Comparison of ENCODE assay signal across 1 cellular context in the genomic region with DNA sequence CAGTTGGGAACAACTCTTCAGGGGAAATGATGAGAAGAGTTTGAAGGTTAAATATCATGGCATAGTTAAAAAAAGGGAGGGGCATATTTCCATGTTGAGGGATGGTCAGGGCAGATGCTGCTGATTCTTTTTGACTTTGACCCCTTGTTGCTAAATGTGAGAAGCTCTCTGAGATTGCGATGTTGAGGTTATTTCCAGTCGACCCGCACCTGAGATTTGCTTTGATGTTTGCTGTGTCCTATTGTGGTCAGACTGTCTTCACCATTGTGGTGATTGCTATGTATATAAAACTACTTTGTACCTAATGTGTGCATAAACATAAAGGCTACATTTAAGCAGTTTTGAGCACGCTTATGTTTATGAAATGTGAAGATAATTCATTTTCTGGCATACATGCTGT.
TF ChIP-seq lines count a peak whose summit lies in the region.

No MANE protein-coding gene starts in this region.

TF ChIP-seq in HepG2, 621 proteins besides CTCF, POLR2A, EP300 and RAD21 (continued from another document and continues in another):
- TF ChIP-seq, protein P1, sequence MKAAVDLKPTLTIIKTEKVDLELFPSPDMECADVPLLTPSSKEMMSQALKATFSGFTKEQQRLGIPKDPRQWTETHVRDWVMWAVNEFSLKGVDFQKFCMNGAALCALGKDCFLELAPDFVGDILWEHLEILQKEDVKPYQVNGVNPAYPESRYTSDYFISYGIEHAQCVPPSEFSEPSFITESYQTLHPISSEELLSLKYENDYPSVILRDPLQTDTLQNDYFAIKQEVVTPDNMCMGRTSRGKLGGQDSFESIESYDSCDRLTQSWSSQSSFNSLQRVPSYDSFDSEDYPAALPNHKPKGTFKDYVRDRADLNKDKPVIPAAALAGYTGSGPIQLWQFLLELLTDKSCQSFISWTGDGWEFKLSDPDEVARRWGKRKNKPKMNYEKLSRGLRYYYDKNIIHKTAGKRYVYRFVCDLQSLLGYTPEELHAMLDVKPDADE (CRISPR knock-in tag; IDR thresholded peaks at IDR 0.05): no peak
- TF ChIP-seq CENPX (CRISPR knock-in tag; IDR thresholded peaks at IDR 0.05) (no peak), HOXD1 (CRISPR knock-in tag; IDR thresholded peaks at IDR 0.05) (no peak), RARA (CRISPR knock-in tag; IDR thresholded peaks at IDR 0.05) (peak; percentile 45), ZNF354B (CRISPR knock-in tag; IDR thresholded peaks at IDR 0.05) (no peak), ZNF333 (CRISPR knock-in tag; IDR thresholded peaks at IDR 0.05; ENCODE audit: borderline replicate concordance) (no peak), ERF (CRISPR knock-in tag; IDR thresholded peaks at IDR 0.05) (no peak), ZNF441 (CRISPR knock-in tag; IDR thresholded peaks at IDR 0.05; ENCODE audit: borderline replicate concordance) (no peak), XBP1 (CRISPR knock-in tag; IDR thresholded peaks at IDR 0.05) (no peak), ZNF251 (CRISPR knock-in tag; IDR thresholded peaks at IDR 0.05) (no peak), PAX8 (CRISPR knock-in tag; IDR thresholded peaks at IDR 0.05; ENCODE audit: borderline replicate concordance) (no peak), LCORL (IDR thresholded peaks at IDR 0.05) (no peak), LCORL (CRISPR knock-in tag; IDR thresholded peaks at IDR 0.05) (peak; percentile 32; the same call in 1 of the 2 replicates), SP5 (CRISPR knock-in tag; IDR thresholded peaks at IDR 0.05; ENCODE audit: borderline replicate concordance, low read depth) (0 out of 2 replicates have a peak, but pooled peaks have one; percentile 13), NR2F6 (IDR thresholded peaks at IDR 0.05) (peak; percentile 68), NR2F6 (CRISPR knock-in tag; IDR thresholded peaks at IDR 0.05) (peak; percentile 71), ZMYM4 (CRISPR knock-in tag; IDR thresholded peaks at IDR 0.05) (peak; percentile 43; the same call in 1 of the 2 replicates), ZNF567 (CRISPR knock-in tag; IDR thresholded peaks at IDR 0.05; ENCODE audit: borderline replicate concordance) (no peak), BCL6 (CRISPR knock-in tag; IDR thresholded peaks at IDR 0.05) (peak; percentile 46; the same call in 1 of the 2 replicates), ZFP36 (IDR thresholded peaks at IDR 0.05; ENCODE audit: borderline replicate concordance, low read depth, low read length, partially characterized antibody) (no peak), ISL2 (CRISPR knock-in tag; IDR thresholded peaks at IDR 0.05) (0 out of 2 replicates have a peak, but pooled peaks have one; percentile 17), HMG20B (CRISPR knock-in tag; conservative IDR thresholded peaks at IDR 0.05) (peak; percentile 89), SAP130 (CRISPR knock-in tag; IDR thresholded peaks at IDR 0.05; ENCODE audit: low read depth) (peak; percentile 30; the same call in 1 of the 2 replicates), KDM5B (CRISPR knock-in tag; IDR thresholded peaks at IDR 0.05; ENCODE audit: borderline replicate concordance) (no peak), CBFB (CRISPR knock-in tag; IDR thresholded peaks at IDR 0.05) (peak; percentile 68; the same call in 1 of the 2 replicates)
- TF ChIP-seq, protein P2, sequence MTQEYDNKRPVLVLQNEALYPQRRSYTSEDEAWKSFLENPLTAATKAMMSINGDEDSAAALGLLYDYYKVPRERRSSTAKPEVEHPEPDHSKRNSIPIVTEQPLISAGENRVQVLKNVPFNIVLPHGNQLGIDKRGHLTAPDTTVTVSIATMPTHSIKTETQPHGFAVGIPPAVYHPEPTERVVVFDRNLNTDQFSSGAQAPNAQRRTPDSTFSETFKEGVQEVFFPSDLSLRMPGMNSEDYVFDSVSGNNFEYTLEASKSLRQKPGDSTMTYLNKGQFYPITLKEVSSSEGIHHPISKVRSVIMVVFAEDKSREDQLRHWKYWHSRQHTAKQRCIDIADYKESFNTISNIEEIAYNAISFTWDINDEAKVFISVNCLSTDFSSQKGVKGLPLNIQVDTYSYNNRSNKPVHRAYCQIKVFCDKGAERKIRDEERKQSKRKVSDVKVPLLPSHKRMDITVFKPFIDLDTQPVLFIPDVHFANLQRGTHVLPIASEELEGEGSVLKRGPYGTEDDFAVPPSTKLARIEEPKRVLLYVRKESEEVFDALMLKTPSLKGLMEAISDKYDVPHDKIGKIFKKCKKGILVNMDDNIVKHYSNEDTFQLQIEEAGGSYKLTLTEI (CRISPR knock-in tag; conservative IDR thresholded peaks at IDR 0.05): no peak
- TF ChIP-seq, protein P3, sequence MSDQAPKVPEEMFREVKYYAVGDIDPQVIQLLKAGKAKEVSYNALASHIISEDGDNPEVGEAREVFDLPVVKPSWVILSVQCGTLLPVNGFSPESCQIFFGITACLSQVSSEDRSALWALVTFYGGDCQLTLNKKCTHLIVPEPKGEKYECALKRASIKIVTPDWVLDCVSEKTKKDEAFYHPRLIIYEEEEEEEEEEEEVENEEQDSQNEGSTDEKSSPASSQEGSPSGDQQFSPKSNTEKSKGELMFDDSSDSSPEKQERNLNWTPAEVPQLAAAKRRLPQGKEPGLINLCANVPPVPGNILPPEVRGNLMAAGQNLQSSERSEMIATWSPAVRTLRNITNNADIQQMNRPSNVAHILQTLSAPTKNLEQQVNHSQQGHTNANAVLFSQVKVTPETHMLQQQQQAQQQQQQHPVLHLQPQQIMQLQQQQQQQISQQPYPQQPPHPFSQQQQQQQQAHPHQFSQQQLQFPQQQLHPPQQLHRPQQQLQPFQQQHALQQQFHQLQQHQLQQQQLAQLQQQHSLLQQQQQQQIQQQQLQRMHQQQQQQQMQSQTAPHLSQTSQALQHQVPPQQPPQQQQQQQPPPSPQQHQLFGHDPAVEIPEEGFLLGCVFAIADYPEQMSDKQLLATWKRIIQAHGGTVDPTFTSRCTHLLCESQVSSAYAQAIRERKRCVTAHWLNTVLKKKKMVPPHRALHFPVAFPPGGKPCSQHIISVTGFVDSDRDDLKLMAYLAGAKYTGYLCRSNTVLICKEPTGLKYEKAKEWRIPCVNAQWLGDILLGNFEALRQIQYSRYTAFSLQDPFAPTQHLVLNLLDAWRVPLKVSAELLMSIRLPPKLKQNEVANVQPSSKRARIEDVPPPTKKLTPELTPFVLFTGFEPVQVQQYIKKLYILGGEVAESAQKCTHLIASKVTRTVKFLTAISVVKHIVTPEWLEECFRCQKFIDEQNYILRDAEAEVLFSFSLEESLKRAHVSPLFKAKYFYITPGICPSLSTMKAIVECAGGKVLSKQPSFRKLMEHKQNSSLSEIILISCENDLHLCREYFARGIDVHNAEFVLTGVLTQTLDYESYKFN (CRISPR knock-in tag; conservative IDR thresholded peaks at IDR 0.05): peak; percentile 68
- TF ChIP-seq, protein P4, sequence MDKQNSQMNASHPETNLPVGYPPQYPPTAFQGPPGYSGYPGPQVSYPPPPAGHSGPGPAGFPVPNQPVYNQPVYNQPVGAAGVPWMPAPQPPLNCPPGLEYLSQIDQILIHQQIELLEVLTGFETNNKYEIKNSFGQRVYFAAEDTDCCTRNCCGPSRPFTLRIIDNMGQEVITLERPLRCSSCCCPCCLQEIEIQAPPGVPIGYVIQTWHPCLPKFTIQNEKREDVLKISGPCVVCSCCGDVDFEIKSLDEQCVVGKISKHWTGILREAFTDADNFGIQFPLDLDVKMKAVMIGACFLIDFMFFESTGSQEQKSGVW (CRISPR knock-in tag; IDR thresholded peaks at IDR 0.05; ENCODE audit: borderline replicate concordance): no peak
- TF ChIP-seq, protein P5, sequence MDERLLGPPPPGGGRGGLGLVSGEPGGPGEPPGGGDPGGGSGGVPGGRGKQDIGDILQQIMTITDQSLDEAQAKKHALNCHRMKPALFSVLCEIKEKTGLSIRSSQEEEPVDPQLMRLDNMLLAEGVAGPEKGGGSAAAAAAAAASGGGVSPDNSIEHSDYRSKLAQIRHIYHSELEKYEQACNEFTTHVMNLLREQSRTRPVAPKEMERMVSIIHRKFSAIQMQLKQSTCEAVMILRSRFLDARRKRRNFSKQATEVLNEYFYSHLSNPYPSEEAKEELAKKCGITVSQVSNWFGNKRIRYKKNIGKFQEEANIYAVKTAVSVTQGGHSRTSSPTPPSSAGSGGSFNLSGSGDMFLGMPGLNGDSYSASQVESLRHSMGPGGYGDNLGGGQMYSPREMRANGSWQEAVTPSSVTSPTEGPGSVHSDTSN (CRISPR knock-in tag; IDR thresholded peaks at IDR 0.05): no peak
- TF ChIP-seq, protein P6, sequence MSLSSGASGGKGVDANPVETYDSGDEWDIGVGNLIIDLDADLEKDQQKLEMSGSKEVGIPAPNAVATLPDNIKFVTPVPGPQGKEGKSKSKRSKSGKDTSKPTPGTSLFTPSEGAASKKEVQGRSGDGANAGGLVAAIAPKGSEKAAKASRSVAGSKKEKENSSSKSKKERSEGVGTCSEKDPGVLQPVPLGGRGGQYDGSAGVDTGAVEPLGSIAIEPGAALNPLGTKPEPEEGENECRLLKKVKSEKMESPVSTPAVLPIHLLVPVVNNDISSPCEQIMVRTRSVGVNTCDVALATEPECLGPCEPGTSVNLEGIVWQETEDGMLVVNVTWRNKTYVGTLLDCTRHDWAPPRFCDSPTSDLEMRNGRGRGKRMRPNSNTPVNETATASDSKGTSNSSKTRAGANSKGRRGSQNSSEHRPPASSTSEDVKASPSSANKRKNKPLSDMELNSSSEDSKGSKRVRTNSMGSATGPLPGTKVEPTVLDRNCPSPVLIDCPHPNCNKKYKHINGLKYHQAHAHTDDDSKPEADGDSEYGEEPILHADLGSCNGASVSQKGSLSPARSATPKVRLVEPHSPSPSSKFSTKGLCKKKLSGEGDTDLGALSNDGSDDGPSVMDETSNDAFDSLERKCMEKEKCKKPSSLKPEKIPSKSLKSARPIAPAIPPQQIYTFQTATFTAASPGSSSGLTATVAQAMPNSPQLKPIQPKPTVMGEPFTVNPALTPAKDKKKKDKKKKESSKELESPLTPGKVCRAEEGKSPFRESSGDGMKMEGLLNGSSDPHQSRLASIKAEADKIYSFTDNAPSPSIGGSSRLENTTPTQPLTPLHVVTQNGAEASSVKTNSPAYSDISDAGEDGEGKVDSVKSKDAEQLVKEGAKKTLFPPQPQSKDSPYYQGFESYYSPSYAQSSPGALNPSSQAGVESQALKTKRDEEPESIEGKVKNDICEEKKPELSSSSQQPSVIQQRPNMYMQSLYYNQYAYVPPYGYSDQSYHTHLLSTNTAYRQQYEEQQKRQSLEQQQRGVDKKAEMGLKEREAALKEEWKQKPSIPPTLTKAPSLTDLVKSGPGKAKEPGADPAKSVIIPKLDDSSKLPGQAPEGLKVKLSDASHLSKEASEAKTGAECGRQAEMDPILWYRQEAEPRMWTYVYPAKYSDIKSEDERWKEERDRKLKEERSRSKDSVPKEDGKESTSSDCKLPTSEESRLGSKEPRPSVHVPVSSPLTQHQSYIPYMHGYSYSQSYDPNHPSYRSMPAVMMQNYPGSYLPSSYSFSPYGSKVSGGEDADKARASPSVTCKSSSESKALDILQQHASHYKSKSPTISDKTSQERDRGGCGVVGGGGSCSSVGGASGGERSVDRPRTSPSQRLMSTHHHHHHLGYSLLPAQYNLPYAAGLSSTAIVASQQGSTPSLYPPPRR (CRISPR knock-in tag; IDR thresholded peaks at IDR 0.05; ENCODE audit: borderline replicate concordance): 0 out of 2 replicates have a peak, but pooled peaks have one; percentile 34
- TF ChIP-seq, protein P7, sequence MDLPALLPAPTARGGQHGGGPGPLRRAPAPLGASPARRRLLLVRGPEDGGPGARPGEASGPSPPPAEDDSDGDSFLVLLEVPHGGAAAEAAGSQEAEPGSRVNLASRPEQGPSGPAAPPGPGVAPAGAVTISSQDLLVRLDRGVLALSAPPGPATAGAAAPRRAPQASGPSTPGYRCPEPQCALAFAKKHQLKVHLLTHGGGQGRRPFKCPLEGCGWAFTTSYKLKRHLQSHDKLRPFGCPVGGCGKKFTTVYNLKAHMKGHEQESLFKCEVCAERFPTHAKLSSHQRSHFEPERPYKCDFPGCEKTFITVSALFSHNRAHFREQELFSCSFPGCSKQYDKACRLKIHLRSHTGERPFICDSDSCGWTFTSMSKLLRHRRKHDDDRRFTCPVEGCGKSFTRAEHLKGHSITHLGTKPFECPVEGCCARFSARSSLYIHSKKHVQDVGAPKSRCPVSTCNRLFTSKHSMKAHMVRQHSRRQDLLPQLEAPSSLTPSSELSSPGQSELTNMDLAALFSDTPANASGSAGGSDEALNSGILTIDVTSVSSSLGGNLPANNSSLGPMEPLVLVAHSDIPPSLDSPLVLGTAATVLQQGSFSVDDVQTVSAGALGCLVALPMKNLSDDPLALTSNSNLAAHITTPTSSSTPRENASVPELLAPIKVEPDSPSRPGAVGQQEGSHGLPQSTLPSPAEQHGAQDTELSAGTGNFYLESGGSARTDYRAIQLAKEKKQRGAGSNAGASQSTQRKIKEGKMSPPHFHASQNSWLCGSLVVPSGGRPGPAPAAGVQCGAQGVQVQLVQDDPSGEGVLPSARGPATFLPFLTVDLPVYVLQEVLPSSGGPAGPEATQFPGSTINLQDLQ (CRISPR knock-in tag; IDR thresholded peaks at IDR 0.05): no peak
- TF ChIP-seq, protein P8, sequence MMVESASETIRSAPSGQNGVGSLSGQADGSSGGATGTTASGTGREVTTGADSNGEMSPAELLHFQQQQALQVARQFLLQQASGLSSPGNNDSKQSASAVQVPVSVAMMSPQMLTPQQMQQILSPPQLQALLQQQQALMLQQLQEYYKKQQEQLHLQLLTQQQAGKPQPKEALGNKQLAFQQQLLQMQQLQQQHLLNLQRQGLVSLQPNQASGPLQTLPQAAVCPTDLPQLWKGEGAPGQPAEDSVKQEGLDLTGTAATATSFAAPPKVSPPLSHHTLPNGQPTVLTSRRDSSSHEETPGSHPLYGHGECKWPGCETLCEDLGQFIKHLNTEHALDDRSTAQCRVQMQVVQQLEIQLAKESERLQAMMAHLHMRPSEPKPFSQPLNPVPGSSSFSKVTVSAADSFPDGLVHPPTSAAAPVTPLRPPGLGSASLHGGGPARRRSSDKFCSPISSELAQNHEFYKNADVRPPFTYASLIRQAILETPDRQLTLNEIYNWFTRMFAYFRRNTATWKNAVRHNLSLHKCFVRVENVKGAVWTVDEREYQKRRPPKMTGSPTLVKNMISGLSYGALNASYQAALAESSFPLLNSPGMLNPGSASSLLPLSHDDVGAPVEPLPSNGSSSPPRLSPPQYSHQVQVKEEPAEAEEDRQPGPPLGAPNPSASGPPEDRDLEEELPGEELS (CRISPR knock-in tag; IDR thresholded peaks at IDR 0.05): peak; percentile 57; the same call in 1 of the 2 replicates
- TF ChIP-seq, protein P9, sequence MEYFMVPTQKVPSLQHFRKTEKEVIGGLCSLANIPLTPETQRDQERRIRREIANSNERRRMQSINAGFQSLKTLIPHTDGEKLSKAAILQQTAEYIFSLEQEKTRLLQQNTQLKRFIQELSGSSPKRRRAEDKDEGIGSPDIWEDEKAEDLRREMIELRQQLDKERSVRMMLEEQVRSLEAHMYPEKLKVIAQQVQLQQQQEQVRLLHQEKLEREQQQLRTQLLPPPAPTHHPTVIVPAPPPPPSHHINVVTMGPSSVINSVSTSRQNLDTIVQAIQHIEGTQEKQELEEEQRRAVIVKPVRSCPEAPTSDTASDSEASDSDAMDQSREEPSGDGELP (IDR thresholded peaks at IDR 0.05; ENCODE audit: borderline replicate concordance, low read depth): peak; percentile 10; the same call in 1 of the 2 replicates
- TF ChIP-seq, protein P10, sequence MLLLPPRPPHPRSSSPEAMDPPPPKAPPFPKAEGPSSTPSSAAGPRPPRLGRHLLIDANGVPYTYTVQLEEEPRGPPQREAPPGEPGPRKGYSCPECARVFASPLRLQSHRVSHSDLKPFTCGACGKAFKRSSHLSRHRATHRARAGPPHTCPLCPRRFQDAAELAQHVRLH (CRISPR knock-in tag; IDR thresholded peaks at IDR 0.05; ENCODE audit: borderline replicate concordance, low read depth): no peak
- TF ChIP-seq, protein P11, sequence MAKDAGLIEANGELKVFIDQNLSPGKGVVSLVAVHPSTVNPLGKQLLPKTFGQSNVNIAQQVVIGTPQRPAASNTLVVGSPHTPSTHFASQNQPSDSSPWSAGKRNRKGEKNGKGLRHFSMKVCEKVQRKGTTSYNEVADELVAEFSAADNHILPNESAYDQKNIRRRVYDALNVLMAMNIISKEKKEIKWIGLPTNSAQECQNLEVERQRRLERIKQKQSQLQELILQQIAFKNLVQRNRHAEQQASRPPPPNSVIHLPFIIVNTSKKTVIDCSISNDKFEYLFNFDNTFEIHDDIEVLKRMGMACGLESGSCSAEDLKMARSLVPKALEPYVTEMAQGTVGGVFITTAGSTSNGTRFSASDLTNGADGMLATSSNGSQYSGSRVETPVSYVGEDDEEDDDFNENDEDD (CRISPR knock-in tag; IDR thresholded peaks at IDR 0.05; ENCODE audit: borderline replicate concordance): no peak
